ENCODE assay signal across 14 cellular contexts in genomic region chr16:81376880-81377279, GRCh38.
DNase-seq lines count a peak whose midpoint lies in the region; ATAC-seq and TF ChIP-seq lines count a peak whose summit lies in the region.
"Had no signal": no experiment of that assay in that cellular context is flagged by ENCODE, and none has a peak within 500 bp of the region (broad histone marks: within the 10 kb centered on the region; RNA-seq: fewer than 3 reads in every experiment).

No MANE protein-coding gene starts in this region.

- no peak overlapping the region for H3K4me3 ChIP-seq in choroid plexus epithelial cell (ENCODE audit: low read depth, low read length)
- H3K4me3 ChIP-seq: Peyer's patch had no signal

- peak; percentile 34 for DNase-seq in activated CD8-positive, alpha-beta memory T cell treated with anti-CD3 and anti-CD28 coated beads, Interleukin-2, amount 50 U/mL, for 4 hours
- no peak for DNase-seq in activated CD8-positive, alpha-beta memory T cell treated with anti-CD3 and anti-CD28 coated beads for 24 hours
- DNase-seq in NCI-H226, result peak; percentile 66
- peak; percentile 29 for DNase-seq in choroid plexus epithelial cell (ENCODE audit: low read depth)
- peak; percentile 11 for DNase-seq in stimulated activated CD4-positive, alpha-beta T cell treated with anti-CD3 and anti-CD28 coated beads, Interleukin-2, amount 100 ng/mL, for 4 hours (ENCODE audit: low read depth)
- no peak for DNase-seq in NCI-H146 treated with DMSO at 0.1 percent for 48 hours (lab: John Stamatoyannopoulos, UW; ENCODE audit: unreplicated experiment)
- no peak for DNase-seq in dedifferentiated amniotic fluid mesenchymal stem cell (ENCODE audit: extremely low spot score)
- DNase-seq: DMS79 treated with DMSO at 0.1 percent for 48 hours; effector CD8-positive, alpha-beta T cell; left cardiac atrium; Peyer's patch; stimulated activated naive CD4-positive, alpha-beta T cell; T-helper 17 cell had no signal

- no peak for ATAC-seq in GM18498 (IDR thresholded peaks at IDR 0.05; ENCODE audit: unreplicated experiment)
- ATAC-seq: left cardiac atrium, T-helper 17 cell had no signal

- no peak for TF ChIP-seq CTCF in choroid plexus epithelial cell (conservative IDR thresholded peaks at IDR 0.05; ENCODE audit: low read depth, low read length)

Comparison
In these comparisons a context has a peak if more than half of its experiments do, and no peak if none do; other contexts are left out.
1. DNase-seq: peak in activated CD8-positive, alpha-beta memory T cell treated with anti-CD3 and anti-CD28 coated beads, Interleukin-2, amount 50 U/mL, for 4 hours (single experiment), NCI-H226 (single experiment), choroid plexus epithelial cell (single experiment) and stimulated activated CD4-positive, alpha-beta T cell treated with anti-CD3 and anti-CD28 coated beads, Interleukin-2, amount 100 ng/mL, for 4 hours (single experiment); none in activated CD8-positive, alpha-beta memory T cell treated with anti-CD3 and anti-CD28 coated beads for 24 hours (single experiment), NCI-H146 treated with DMSO at 0.1 percent for 48 hours (single experiment) and dedifferentiated amniotic fluid mesenchymal stem cell (single experiment).